Comparison of ENCODE assay signal across 23 cellular contexts in the genomic region with DNA sequence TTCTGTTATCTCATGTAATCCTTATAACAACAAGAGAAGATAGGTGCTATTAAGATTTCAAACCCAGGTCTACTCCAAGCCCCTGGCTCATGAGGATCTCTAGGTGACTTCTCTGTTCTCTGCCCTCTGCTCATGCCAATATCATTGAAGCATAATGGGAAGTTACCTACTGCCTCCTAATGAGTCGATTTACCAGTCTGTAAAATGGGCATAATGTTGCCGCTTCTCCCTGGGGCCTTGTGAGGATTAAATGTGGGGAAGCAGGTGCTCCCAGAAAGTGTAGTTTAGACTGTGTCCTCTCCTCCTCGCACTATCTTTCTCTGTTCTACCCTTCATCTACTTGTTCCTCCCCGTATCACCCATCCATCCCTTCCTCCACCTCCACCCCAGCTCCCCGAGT.
DNase-seq lines count a peak whose midpoint lies in the region; ATAC-seq, FAIRE-seq and TF ChIP-seq lines count a peak whose summit lies in the region.
"Had no signal": no experiment of that assay in that cellular context is flagged by ENCODE, and none has a peak within 500 bp of the region (broad histone marks: within the 10 kb centered on the region; RNA-seq: fewer than 3 reads in every experiment).

No MANE protein-coding gene starts in this region.

- FAIRE-seq in HepG2 (lab: Jason Lieb, UNC) = no peak
- FAIRE-seq in H1 (lab: Jason Lieb, UNC) = no peak
- FAIRE-seq: A549, GM12891, GM19239 had no signal

- peaks cover 3 to 32% of the 10 kb centered on the region in 2 experiments; a peak in 3 of 5 replicates for H3K27me3 ChIP-seq in HepG2 (ENCODE audit: control insufficient read depth in 1 of 2, insufficient read depth in 2 of 2, low read length in 2 of 2)
- H3K27me3 ChIP-seq in right lobe of liver = no peaks in the 10 kb centered on the region
- peaks cover 0 to 4% (median 0%) of the 10 kb centered on the region in 4 experiments; a peak in 3 of 7 replicates for H3K27me3 ChIP-seq in H1 (replicated peaks in 1 of 4; ENCODE audit: control insufficient read depth in 3 of 4, extremely low read depth in 1 of 4, insufficient read depth in 3 of 4, low read length in 3 of 4)
- H3K27me3 ChIP-seq in neuronal stem cell (ENCODE audit: control insufficient read depth in 3 of 3, insufficient read depth in 3 of 3, low read depth in 1 of 3, low read length in 3 of 3) = peaks cover 0 to 71% (median 8%) of the 10 kb centered on the region in 3 experiments
- H3K27me3 ChIP-seq: BLaER1 treated with 17β-estradiol and CSF1 and Interleukin-3, amounts not matched to agents 10 nM and 100 nM had no signal

- no peak overlapping the region for H2BK20ac ChIP-seq in H1 (ENCODE audit: low read length)

- no peak for ATAC-seq in HepG2
- ATAC-seq in right lobe of liver = no peak
- ATAC-seq: A549; CD8-positive, alpha-beta T cell had no signal

- H3K4me3 ChIP-seq in HepG2 (replicated peaks in 1 of 3; ENCODE audit: insufficient read depth in 1 of 3, low read depth in 2 of 3, low read length in 3 of 3) = no peak overlapping the region
- no peak overlapping the region for H3K4me3 ChIP-seq in right lobe of liver
- no peak overlapping the region for H3K4me3 ChIP-seq in H1 (ENCODE audit: extremely low read depth in 1 of 4, insufficient read depth in 2 of 4, low read depth in 3 of 4, low read length in 4 of 4)
- no peak overlapping the region for H3K4me3 ChIP-seq in neuronal stem cell (ENCODE audit: low read length in 2 of 2)
- H3K4me3 ChIP-seq: A549; BLaER1 treated with 17β-estradiol and CSF1 and Interleukin-3, amounts not matched to agents 10 nM and 100 nM had no signal

- H3K27ac ChIP-seq in HepG2 (ENCODE audit: extremely low read length, insufficient read depth, low read length) (no peak overlapping the region), right lobe of liver (no peak overlapping the region), H1 (ENCODE audit: low read depth, low read length) (no peak overlapping the region), neuronal stem cell (replicated peaks; ENCODE audit: low read length) (no peak overlapping the region)
- H3K27ac ChIP-seq: 22Rv1; A549; BLaER1 treated with 17β-estradiol and CSF1 and Interleukin-3, amounts not matched to agents 10 nM and 100 nM; C4-2B had no signal

- TF ChIP-seq EP300 in HepG2 (IDR thresholded peaks at IDR 0.05; ENCODE audit: low read depth in 2 of 2, low read length in 2 of 2) = no peak
- TF ChIP-seq EP300 in HepG2 (CRISPR knock-in tag; IDR thresholded peaks at IDR 0.05; ENCODE audit: borderline replicate concordance) = no peak
- no peak for TF ChIP-seq EP300 in H1 (IDR thresholded peaks at IDR 0.05; ENCODE audit: borderline replicate concordance in 1 of 2, low read depth in 2 of 2, low read length in 2 of 2)

- H4K91ac ChIP-seq in H1 (replicated peaks; ENCODE audit: insufficient read length, low read length) = no peak overlapping the region
- H4K91ac ChIP-seq in neuronal stem cell (ENCODE audit: low read depth, low read length, poor library complexity) = no peak overlapping the region

- no peak overlapping the region for H4K8ac ChIP-seq in H1 (ENCODE audit: extremely low read depth, insufficient read depth, low read length)
- H4K8ac ChIP-seq in neuronal stem cell (ENCODE audit: low read depth, low read length) = no peak overlapping the region

- peaks cover 2% of the 10 kb centered on the region; the same call in 1 of the 2 replicates for H3K23me2 ChIP-seq in H1 (ENCODE audit: low read depth, low read length)

- no peak for DNase-seq in HepG2 (ENCODE audit: low spot score)
- DNase-seq in right lobe of liver = no peak
- DNase-seq in H1 (ENCODE audit: low read depth in 1 of 2, low spot score in 2 of 2) = no peak
- no peak for DNase-seq in neuronal stem cell (ENCODE audit: low spot score)
- DNase-seq in COLO668 (lab: John Stamatoyannopoulos, UW; ENCODE audit: unreplicated experiment) = no peak
- no peak for DNase-seq in GDM1 (lab: John Stamatoyannopoulos, UW)
- DNase-seq: AML-193; CD4-positive, alpha-beta T cell; CD8-positive, alpha-beta T cell; COR-L47; DMS 273 treated with DMSO at 0.1 percent for 48 hours; DMS153; DMS53; DMS79; DND-41; EL; GF-D8 had no signal

- TF ChIP-seq CTCF in HepG2 (CRISPR knock-in tag; IDR thresholded peaks at IDR 0.05) (no peak), right lobe of liver (IDR thresholded peaks at IDR 0.05) (no peak), H1 (IDR thresholded peaks at IDR 0.05; ENCODE audit: control extremely low read depth in 1 of 3, insufficient read depth in 1 of 3, low read depth in 1 of 3, low read length in 3 of 3) (no peak)

- BruUV-seq in HepG2 (replicated peaks; lab: Mats Ljungman, UMichigan) = no TSS peak

- H3K4me1 ChIP-seq in HepG2 (ENCODE audit: insufficient read depth, low read length) (no peaks in the 10 kb centered on the region), right lobe of liver (no peaks in the 10 kb centered on the region), H1 (replicated peaks in 1 of 4; ENCODE audit: control insufficient read depth in 3 of 4, insufficient read depth in 4 of 4, low read length in 3 of 4) (peaks cover 0 to 13% (median 2%) of the 10 kb centered on the region in 4 experiments; a peak in 6 of 7 replicates), neuronal stem cell (ENCODE audit: control insufficient read depth in 2 of 2, insufficient read depth in 1 of 2, low read depth in 1 of 2, low read length in 2 of 2) (peaks cover 0 to 5% of the 10 kb centered on the region in 2 donors)
- H3K4me1 ChIP-seq: A549; BLaER1 treated with 17β-estradiol and CSF1 and Interleukin-3, amounts not matched to agents 10 nM and 100 nM had no signal

- TF ChIP-seq POLR2A in HepG2 (IDR thresholded peaks at IDR 0.05; ENCODE audit: insufficient read depth in 1 of 2, low read depth in 2 of 2, low read length in 2 of 2) = no peak
- no peak for TF ChIP-seq POLR2A in right lobe of liver (IDR thresholded peaks at IDR 0.05)
- TF ChIP-seq POLR2A in H1 (IDR thresholded peaks at IDR 0.05; ENCODE audit: control extremely low read depth in 1 of 2, low read depth in 2 of 2, low read length in 2 of 2) = no peak

- POLR2A ChIA-PET in HepG2 (lab: Yijun Ruan, JAX) (no interaction called here), H1 (lab: Charles Lee; ENCODE audit: partially characterized antibody) (interaction anchor here (0.6 to 1.2 kb wide), 2 partner anchors 56 to 126 kb away, joined by 3 to 4 read pairs; no protein-coding TSS in a partner anchor)

- H2AK5ac ChIP-seq in H1 (ENCODE audit: low read depth, low read length) (no peak overlapping the region), neuronal stem cell (ENCODE audit: low read depth, low read length) (no peak overlapping the region)

- 19% methylated on average over 5 of the region's 5 CpGs for WGBS in HepG2 (ENCODE audit: low lambda C conversion rate)
- 49% methylated on average over 5 of the region's 5 CpGs for WGBS in right lobe of liver (ENCODE audit: insufficient coverage, low coverage, low lambda C conversion rate, missing lambda C conversion rate)
- 64% methylated on average over 5 of the region's 5 CpGs; no CpG with 5 or more reads in 1 of the 2 experiments for WGBS in H1 (ENCODE audit: extremely low coverage in 1 of 2, insufficient coverage in 1 of 2, insufficient read length in 1 of 2, insufficient replicate concordance in 2 of 2, low coverage in 1 of 2, low lambda C conversion rate in 2 of 2, missing lambda C conversion rate in 1 of 2), 2 experiments
- no CpG with 5 or more reads among the region's 5 CpGs for WGBS in neuronal stem cell (ENCODE audit: extremely low coverage in 2 of 2, insufficient read length in 2 of 2, insufficient replicate concordance in 1 of 2), 2 donors

- CTCF ChIA-PET in HepG2 (lab: Yijun Ruan, JAX; ENCODE audit: low intra/inter-chr PET ratio, low total read pairs) = no interaction called here
- CTCF ChIA-PET in H1 (lab: Charles Lee; ENCODE audit: partially characterized antibody) = interaction anchor here (0.6 to 2.2 kb wide), 3 partner anchors 42 to 635 kb away, joined by 3 to 5 read pairs (median 5); no protein-coding TSS in a partner anchor

- no peak overlapping the region for H4K5ac ChIP-seq in H1 (ENCODE audit: insufficient read length, low read depth, low read length)

- H3K9me3 ChIP-seq in HepG2 (ENCODE audit: low read length) (no peaks in the 10 kb centered on the region), right lobe of liver (no peaks in the 10 kb centered on the region), H1 (ENCODE audit: insufficient read depth in 2 of 2, low read depth in 1 of 2, low read length in 1 of 2) (no peaks in the 10 kb centered on the region), neuronal stem cell (replicated peaks in 1 of 2; ENCODE audit: control insufficient read depth in 2 of 2, insufficient read depth in 1 of 2, low read depth in 1 of 2, low read length in 2 of 2) (no peaks in the 10 kb centered on the region)
- H3K9me3 ChIP-seq: A549; BLaER1 treated with 17β-estradiol and CSF1 and Interleukin-3, amounts not matched to agents 10 nM and 100 nM had no signal

- H3K79me2 ChIP-seq in HepG2 (ENCODE audit: insufficient read depth, low read length) = no peaks in the 10 kb centered on the region
- H3K79me2 ChIP-seq in H1 (ENCODE audit: control insufficient read depth in 1 of 2, insufficient read depth in 2 of 2, low read length in 2 of 2) = no peaks in the 10 kb centered on the region

- no peak overlapping the region for H3K4ac ChIP-seq in H1 (replicated peaks; ENCODE audit: insufficient read length, low read depth, low read length)
- no peak overlapping the region for H3K4ac ChIP-seq in neuronal stem cell (ENCODE audit: low read length)

- H3K36me3 ChIP-seq in HepG2 (replicated peaks in 1 of 2; ENCODE audit: control insufficient read depth in 1 of 2, insufficient read depth in 2 of 2, low read length in 2 of 2) = no peaks in the 10 kb centered on the region
- H3K36me3 ChIP-seq in right lobe of liver = no peaks in the 10 kb centered on the region
- no peaks in the 10 kb centered on the region; a peak in 2 of 8 replicates for H3K36me3 ChIP-seq in H1 (ENCODE audit: control insufficient read depth in 2 of 4, insufficient read depth in 4 of 4, low read length in 3 of 4)
- no peaks in the 10 kb centered on the region for H3K36me3 ChIP-seq in neuronal stem cell (replicated peaks in 1 of 2; ENCODE audit: control insufficient read depth in 2 of 2, insufficient read depth in 2 of 2, low read length in 2 of 2)
- H3K36me3 ChIP-seq: BLaER1 treated with 17β-estradiol and CSF1 and Interleukin-3, amounts not matched to agents 10 nM and 100 nM had no signal

- H2BK12ac ChIP-seq in H1 (ENCODE audit: low read depth, low read length) = 0 out of 2 replicates have a peak overlapping the region, but pooled peaks have one; percentile 87
- no peak overlapping the region for H2BK12ac ChIP-seq in neuronal stem cell (ENCODE audit: low read length)

- H2BK120ac ChIP-seq in H1 (replicated peaks; ENCODE audit: low read depth, low read length) (no peak overlapping the region), neuronal stem cell (ENCODE audit: low read depth, low read length) (no peak overlapping the region)

- H4K20me1 ChIP-seq in HepG2 (ENCODE audit: insufficient read depth, low read length) = no peaks in the 10 kb centered on the region
- no peaks in the 10 kb centered on the region for H4K20me1 ChIP-seq in H1 (replicated peaks in 1 of 2; ENCODE audit: control insufficient read depth in 1 of 2, insufficient read depth in 2 of 2, low read length in 2 of 2)

- H2BK5ac ChIP-seq in H1 (ENCODE audit: low read depth, low read length) (no peak overlapping the region), neuronal stem cell (ENCODE audit: low read length) (no peak overlapping the region)

- H3K18ac ChIP-seq in H1 (ENCODE audit: extremely low read depth, low read length) (no peak overlapping the region), neuronal stem cell (ENCODE audit: low read length) (no peak overlapping the region)

- in situ Hi-C loops in HepG2 (cut with HindIII; ENCODE audit: extremely low pct_ligation_motif_present, low pct_unique_long_range_greater_than_20kb) = no loop called here

- no peak for TF ChIP-seq RAD21 in HepG2 (CRISPR knock-in tag; IDR thresholded peaks at IDR 0.05)
- TF ChIP-seq RAD21 in H1 (IDR thresholded peaks at IDR 0.05 in 1 of 2, conservative IDR thresholded peaks at IDR 0.05 in 1 of 2; ENCODE audit: low read depth in 2 of 2, low read length in 2 of 2) = no peak

- H3K23ac ChIP-seq in H1 (ENCODE audit: insufficient read length) (no peak overlapping the region), neuronal stem cell (ENCODE audit: low read depth, low read length, poor library complexity) (no peak overlapping the region)

- H3K9ac ChIP-seq in HepG2 (ENCODE audit: insufficient read depth, low read depth, low read length) (no peak overlapping the region), H1 (replicated peaks in 1 of 4; ENCODE audit: extremely low read depth in 1 of 4, low read depth in 3 of 4, low read length in 3 of 4) (no peak overlapping the region), neuronal stem cell (ENCODE audit: low read depth, low read length, poor library complexity) (no peak overlapping the region)
- H3K9ac ChIP-seq: BLaER1 treated with 17β-estradiol and CSF1 and Interleukin-3, amounts not matched to agents 10 nM and 100 nM had no signal

- H3K14ac ChIP-seq in H1 (ENCODE audit: insufficient read length) (no peak overlapping the region), neuronal stem cell (ENCODE audit: low read length) (no peak overlapping the region)

- intact Hi-C loops in HepG2 (cut with micrococcal nuclease; ENCODE audit: unreplicated experiment) = no loop called here
- intact Hi-C loops in right lobe of liver (cut with DNase I) = no loop called here

- no peak overlapping the region for H2AFZ ChIP-seq in HepG2 (ENCODE audit: low read length)
- no peak overlapping the region for H2AFZ ChIP-seq in H1 (ENCODE audit: low read length)
- no peak overlapping the region for H2AFZ ChIP-seq in neuronal stem cell (ENCODE audit: low read length)

- H3K79me1 ChIP-seq in H1 (ENCODE audit: low read depth, low read length) (no peaks in the 10 kb centered on the region), neuronal stem cell (ENCODE audit: low read depth, low read length) (no peaks in the 10 kb centered on the region)

- no peak overlapping the region for H3K56ac ChIP-seq in H1 (replicated peaks; ENCODE audit: insufficient read length, low read depth, low read length)

- H2BK15ac ChIP-seq in H1 (ENCODE audit: low read length) (no peak overlapping the region), neuronal stem cell (ENCODE audit: low read length) (peak overlapping the region; percentile 66)

- no peak overlapping the region for H3K4me2 ChIP-seq in HepG2 (ENCODE audit: low read depth, low read length)
- no peak overlapping the region for H3K4me2 ChIP-seq in H1 (ENCODE audit: insufficient read depth in 1 of 2, low read depth in 2 of 2, low read length in 2 of 2)
- H3K4me2 ChIP-seq in neuronal stem cell (ENCODE audit: insufficient read depth, low read length, poor library complexity, severe bottlenecking) = no peak overlapping the region
- H3K4me2 ChIP-seq: A549; BLaER1 treated with 17β-estradiol and CSF1 and Interleukin-3, amounts not matched to agents 10 nM and 100 nM had no signal

Comparison
In these comparisons a context has a peak if more than half of its experiments do, and no peak if none do; other contexts are left out.
1. Of the 41 proteins assayed by ChIP-seq in both HepG2 and H1: peak only in HepG2: none; only in H1: KDM1A; in both: none; in neither: 40.